ENCODE assay signal across 14 cellular contexts in the genomic region with DNA sequence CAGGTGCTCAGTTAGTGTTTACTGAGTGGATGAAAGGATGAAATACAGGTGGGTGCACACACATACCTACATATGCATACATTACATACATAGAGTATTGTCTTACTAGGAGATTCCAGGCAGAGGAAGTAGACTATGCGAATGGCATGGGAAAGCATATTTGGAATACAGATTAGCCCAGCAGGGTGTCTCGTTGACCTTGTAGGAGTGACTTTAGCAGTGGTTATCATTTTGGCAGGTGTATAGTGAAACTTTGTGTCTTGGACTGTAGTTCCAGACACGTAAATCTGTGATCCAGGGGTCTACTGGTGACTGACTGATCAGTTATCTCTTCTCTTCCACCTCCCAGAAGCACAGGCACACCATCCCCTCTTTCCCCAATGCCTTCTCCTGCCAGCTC.
"Had no signal": no experiment of that assay in that cellular context is flagged by ENCODE, and none has a peak within 500 bp of the region (broad histone marks: within the 10 kb centered on the region; RNA-seq: fewer than 3 reads in every experiment).

No MANE protein-coding gene starts in this region.

- DNase-seq: effector memory CD8-positive, alpha-beta T cell; gastrocnemius medialis; left colon; mammary epithelial cell; naive thymus-derived CD4-positive, alpha-beta T cell; nephron progenitor cell; psoas muscle; retina; sigmoid colon; stimulated activated CD4-positive, alpha-beta T cell treated with anti-CD3 and anti-CD28 coated beads, Interleukin-2, amount 100 ng/mL, for 24 hours; stimulated activated naive CD4-positive, alpha-beta T cell treated with Interleukin-2 at 50 U/mL for 16 hours had no signal

- H3K4me1 ChIP-seq: esophagus muscularis mucosa, sigmoid colon had no signal

- H3K4me3 ChIP-seq: esophagus muscularis mucosa, gastrocnemius medialis, psoas muscle, sigmoid colon, skin epidermis had no signal

- H3K27me3 ChIP-seq: esophagus muscularis mucosa, gastrocnemius medialis, sigmoid colon had no signal

- ATAC-seq: effector memory CD8-positive, alpha-beta T cell; gastrocnemius medialis; left colon; naive thymus-derived CD4-positive, alpha-beta T cell had no signal

- H3K27ac ChIP-seq: epithelial cell of prostate, esophagus muscularis mucosa, sigmoid colon, skin epidermis had no signal

- H3K9me3 ChIP-seq: esophagus muscularis mucosa, gastrocnemius medialis, psoas muscle, sigmoid colon had no signal
